Comparison of ENCODE assay signal across 7 cellular contexts in the genomic region with DNA sequence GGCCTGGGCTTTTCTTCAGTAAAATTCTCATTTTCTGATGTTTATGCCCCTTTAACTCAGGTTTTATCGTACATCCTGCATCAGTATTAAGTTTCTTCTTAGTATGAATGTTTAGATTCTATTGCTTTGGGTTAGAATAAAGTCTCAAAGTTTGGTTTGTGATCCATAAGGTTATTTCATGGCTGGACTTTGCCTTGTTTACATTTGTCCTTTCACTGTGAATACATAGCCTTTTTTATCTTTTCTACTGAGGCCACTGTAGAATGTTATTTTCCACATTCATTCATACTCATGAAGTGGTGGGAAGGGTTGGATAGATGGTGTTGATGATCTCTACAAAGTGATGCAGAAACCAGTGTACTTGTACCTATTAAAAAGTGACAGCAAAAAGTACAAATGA.
"Had no signal": no experiment of that assay in that cellular context is flagged by ENCODE, and none has a peak within 500 bp of the region (broad histone marks: within the 10 kb centered on the region; RNA-seq: fewer than 3 reads in every experiment).

No MANE protein-coding gene starts in this region.

- DNase-seq: GM23248, GOT3, H9, HCEC 1CT, KBM-7 had no signal

- H3K27ac Mint-ChIP-seq: H9 had no signal

- FAIRE-seq: HTR-8/SVneo had no signal

- H3K27ac ChIP-seq: GM23248 had no signal

- H3K4me3 Mint-ChIP-seq: H9 had no signal

- H3K4me3 ChIP-seq: GM23248 had no signal

- H2AFZ ChIP-seq: GM23248 had no signal

- H3K27me3 Mint-ChIP-seq: IgD-negative memory B cell had no signal
